Comparison of ENCODE assay signal across 14 cellular contexts in the genomic region with DNA sequence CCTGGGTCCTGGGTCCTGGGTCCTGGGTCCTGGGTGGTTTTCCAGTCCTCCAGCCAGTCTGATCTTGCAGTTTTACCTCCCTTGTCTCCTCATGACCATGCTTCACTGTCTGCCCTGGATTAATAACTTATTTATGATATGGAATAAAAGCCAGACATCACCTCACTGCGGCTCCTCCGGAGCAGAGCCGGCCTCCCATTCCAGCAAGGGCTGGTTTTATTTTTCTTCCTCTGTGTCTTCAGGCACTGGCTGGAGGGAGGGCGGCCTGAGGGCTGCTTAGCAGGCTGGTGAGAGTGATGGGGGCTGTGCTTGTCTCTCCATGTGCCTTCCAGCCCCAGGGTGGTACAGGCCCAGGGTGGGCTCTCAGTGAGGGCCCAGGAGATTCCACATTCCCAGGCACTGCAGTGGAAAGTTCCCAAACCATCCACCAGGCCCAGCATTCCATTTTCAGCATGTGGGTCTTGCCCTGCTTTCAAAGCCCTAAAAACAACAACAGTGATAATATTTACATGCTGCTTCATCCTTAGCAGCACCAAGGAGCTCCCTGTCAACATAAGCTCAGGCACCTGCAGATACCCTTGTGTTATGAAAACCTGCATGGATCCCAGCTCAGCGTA. TPM values are rescaled to one million over a fixed set of nuclear protein-coding genes. Genes with fewer than 3 reads are reported as not detected.
A peak's percentile ranks its signal among the peaks of the same experiment; 100 is the strongest.
DNase-seq lines count a peak whose midpoint lies in the region; TF ChIP-seq lines count a peak whose summit lies in the region.
"Had no signal": no experiment of that assay in that cellular context is flagged by ENCODE, and none has a peak within 500 bp of the region (broad histone marks: within the 10 kb centered on the region; RNA-seq: fewer than 3 reads in every experiment).

No MANE protein-coding gene starts in this region.

- in situ Hi-C loops in brain microvascular endothelial cell (cut with HindIII; ENCODE audit: low pct_ligation_motif_present, low sequenced_read_pairs): no loop called here

- H2BK5ac ChIP-seq in mesenchymal stem cell (ENCODE audit: low read depth, low read length, poor library complexity, severe bottlenecking): no peak overlapping the region

- no peak overlapping the region for H4K91ac ChIP-seq in mesenchymal stem cell (ENCODE audit: low read length)

- no peak overlapping the region for H3K14ac ChIP-seq in mesenchymal stem cell (ENCODE audit: low read length in 2 of 2)

- H3K4me2 ChIP-seq in mesenchymal stem cell (ENCODE audit: low read length, poor library complexity, severe bottlenecking) (no peak overlapping the region), smooth muscle cell (no peak overlapping the region)

- no peak overlapping the region for H3K23ac ChIP-seq in mesenchymal stem cell (ENCODE audit: low read length in 2 of 2)

- no peak overlapping the region for H3K27ac ChIP-seq in brain microvascular endothelial cell
- H3K27ac ChIP-seq in mesenchymal stem cell (ENCODE audit: low read length, poor library complexity, severe bottlenecking): peak overlapping the region; percentile 15
- H3K27ac ChIP-seq in smooth muscle cell (ENCODE audit: low read depth): peak overlapping the region; percentile 29
- H3K27ac ChIP-seq in coronary artery: no peak overlapping the region
- H3K27ac ChIP-seq: 22Rv1 had no signal

- H3K79me2 ChIP-seq in smooth muscle cell (ENCODE audit: low read depth): no peaks in the 10 kb centered on the region

- H3K4me1 ChIP-seq in mesenchymal stem cell (ENCODE audit: control insufficient read depth, insufficient read depth, low read depth, low read length) (peaks cover 34% of the 10 kb centered on the region), smooth muscle cell (ENCODE audit: low read depth) (no peaks in the 10 kb centered on the region)

- H2AFZ ChIP-seq in mesenchymal stem cell (ENCODE audit: low read depth, low read length) (no peak overlapping the region), smooth muscle cell (ENCODE audit: low read depth) (no peak overlapping the region)

- H3K79me1 ChIP-seq in mesenchymal stem cell (replicated peaks; ENCODE audit: low read length, poor library complexity, severe bottlenecking): peaks cover 16% of the 10 kb centered on the region

- no peak overlapping the region for H2BK12ac ChIP-seq in mesenchymal stem cell (ENCODE audit: low read length in 2 of 2)

- H2BK120ac ChIP-seq in mesenchymal stem cell (ENCODE audit: low read depth, low read length): no peak overlapping the region

- no peak overlapping the region for H4K8ac ChIP-seq in mesenchymal stem cell (ENCODE audit: low read length)

- no peaks in the 10 kb centered on the region for H4K20me1 ChIP-seq in smooth muscle cell (ENCODE audit: low read depth)

- H2BK15ac ChIP-seq in mesenchymal stem cell (ENCODE audit: low read depth, poor library complexity, severe bottlenecking): no peak overlapping the region

- H3K27me3 ChIP-seq in brain microvascular endothelial cell (replicated peaks) (no peaks in the 10 kb centered on the region), mesenchymal stem cell (ENCODE audit: control insufficient read depth in 1 of 2, insufficient read depth in 1 of 2, low read length in 2 of 2) (no peaks in the 10 kb centered on the region), smooth muscle cell (ENCODE audit: low read depth) (no peaks in the 10 kb centered on the region)

- no peak overlapping the region for H3K4me3 ChIP-seq in brain microvascular endothelial cell (ENCODE audit: low read depth, low read length)
- no peak overlapping the region for H3K4me3 ChIP-seq in mesenchymal stem cell (ENCODE audit: insufficient read depth in 1 of 2, low read depth in 1 of 2, low read length in 2 of 2)
- H3K4me3 ChIP-seq in smooth muscle cell: no peak overlapping the region
- no peak overlapping the region for H3K4me3 ChIP-seq in coronary artery

- H3F3A ChIP-seq in smooth muscle cell (ENCODE audit: low read depth): no peaks in the 10 kb centered on the region

- WGBS in mesenchymal stem cell: 98% methylated on average over 5 of the region's 5 CpGs
- WGBS in smooth muscle cell (ENCODE audit: low lambda C conversion rate): 62% methylated on average over 5 of the region's 5 CpGs

- H3K4ac ChIP-seq in mesenchymal stem cell (ENCODE audit: low read depth in 1 of 2, low read length in 2 of 2): no peak overlapping the region

- no peaks in the 10 kb centered on the region for H3K36me3 ChIP-seq in brain microvascular endothelial cell (replicated peaks)
- peaks cover 29 to 46% of the 10 kb centered on the region in 2 experiments for H3K36me3 ChIP-seq in mesenchymal stem cell (ENCODE audit: control insufficient read depth in 1 of 2, insufficient read depth in 2 of 2, low read depth in 1 of 2, low read length in 2 of 2)
- no peaks in the 10 kb centered on the region for H3K36me3 ChIP-seq in smooth muscle cell (ENCODE audit: low read depth)

- TF ChIP-seq CTCF in brain microvascular endothelial cell (IDR thresholded peaks at IDR 0.05; ENCODE audit: low read depth, low read length, missing control alignments): peak; percentile 14
- TF ChIP-seq CTCF in smooth muscle cell (IDR thresholded peaks at IDR 0.05; ENCODE audit: borderline replicate concordance, insufficient read depth, poor library complexity, severe bottlenecking): no peak
- no peak for TF ChIP-seq CTCF in coronary artery (IDR thresholded peaks at IDR 0.05)

- H2AK5ac ChIP-seq in mesenchymal stem cell (ENCODE audit: low read length, severe bottlenecking): no peak overlapping the region

- H3K9me3 ChIP-seq in mesenchymal stem cell (ENCODE audit: control insufficient read depth, low read length): no peaks in the 10 kb centered on the region
- H3K9me3 ChIP-seq in smooth muscle cell (replicated peaks; ENCODE audit: low read depth): no peaks in the 10 kb centered on the region

- H3K18ac ChIP-seq in mesenchymal stem cell (ENCODE audit: low read depth in 1 of 2, low read length in 2 of 2): no peak overlapping the region

- peak; percentile 46 for DNase-seq in NCI-H82 (lab: John Stamatoyannopoulos, UW)
- no peak for DNase-seq in NCI-H82 treated with DMSO at 0.1 percent for 48 hours (lab: John Stamatoyannopoulos, UW; ENCODE audit: unreplicated experiment)
- DNase-seq in brain microvascular endothelial cell: no peak
- no peak for DNase-seq in mesenchymal stem cell
- DNase-seq in smooth muscle cell (lab: John Stamatoyannopoulos, UW; ENCODE audit: unreplicated experiment): no peak
- no peak for DNase-seq in dedifferentiated amniotic fluid mesenchymal stem cell (ENCODE audit: extremely low spot score)
- DNase-seq in coronary artery (ENCODE audit: low spot score): no peak
- no peak for DNase-seq in medulla oblongata (ENCODE audit: extremely low spot score)
- DNase-seq: C1 segment of cervical spinal cord, H7, NCI-H226, NCI-H526 treated with DMSO at 0.1 percent for 48 hours had no signal

- H3K9ac ChIP-seq in mesenchymal stem cell (ENCODE audit: low read length) (no peak overlapping the region), smooth muscle cell (ENCODE audit: low read depth) (no peak overlapping the region)

RNA-seq across cellular contexts. Expression of a gene that starts 12.6 kb away (rescaled TPM):
- polyA plus RNA-seq in mesenchymal stem cell (2013, experiment 1 of 2): 1.3 TPM
- polyA plus RNA-seq in mesenchymal stem cell (2013, experiment 2 of 2): 1.3 TPM
- total RNA-seq in smooth muscle cell: 5.5 and 6.3 TPM in 2 replicates
- 10.1 and 12.0 TPM in 2 replicates for polyA plus RNA-seq in smooth muscle cell
- polyA plus RNA-seq: IgD-negative memory B cell had no signal

Comparison
In these comparisons a context has a peak if more than half of its experiments do, and no peak if none do; other contexts are left out.
1. H3K27ac ChIP-seq: peak in mesenchymal stem cell (single experiment) and smooth muscle cell (single experiment); none in brain microvascular endothelial cell (single experiment) and coronary artery (0 of 2).